Comparison of ENCODE assay signal across 14 cellular contexts in the genomic region with DNA sequence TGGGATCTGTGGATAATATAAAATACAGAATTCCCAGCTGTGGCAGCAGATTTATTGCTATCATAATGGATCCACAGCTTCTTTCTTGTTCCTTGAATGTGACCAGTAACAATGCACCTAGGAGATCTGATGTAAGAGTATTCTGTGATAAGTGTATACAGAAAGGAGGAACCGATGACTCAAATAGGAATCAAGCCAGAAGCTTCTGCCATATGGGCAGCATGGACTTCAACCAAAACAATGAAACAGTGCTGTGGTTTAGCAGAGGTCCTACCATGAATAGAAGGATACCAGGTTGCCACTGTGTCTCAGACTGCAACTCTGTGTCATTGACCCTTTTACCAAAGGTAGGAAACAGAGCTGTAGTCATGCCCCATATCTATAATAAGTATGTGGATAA.
A peak's percentile ranks its signal among the peaks of the same experiment; 100 is the strongest.
DNase-seq lines count a peak whose midpoint lies in the region; ATAC-seq and TF ChIP-seq lines count a peak whose summit lies in the region.
"Had no signal": no experiment of that assay in that cellular context is flagged by ENCODE, and none has a peak within 500 bp of the region (broad histone marks: within the 10 kb centered on the region; RNA-seq: fewer than 3 reads in every experiment).

No MANE protein-coding gene starts in this region.

- intact Hi-C loops in heart right ventricle (cut with DNase I), result no loop called here

- H3K27ac ChIP-seq in brain microvascular endothelial cell (no peak overlapping the region), osteoblast (ENCODE audit: low read depth, low read length) (no peak overlapping the region), heart right ventricle (no peak overlapping the region)

- H3K79me2 ChIP-seq in osteoblast (ENCODE audit: insufficient read depth, low read length), result no peaks in the 10 kb centered on the region

- H3K27me3 ChIP-seq in brain microvascular endothelial cell (replicated peaks), result no peaks in the 10 kb centered on the region
- no peaks in the 10 kb centered on the region for H3K27me3 ChIP-seq in osteoblast (ENCODE audit: insufficient read depth, low read length)
- H3K27me3 ChIP-seq in heart right ventricle, result no peaks in the 10 kb centered on the region

- no peaks in the 10 kb centered on the region for H3K4me1 ChIP-seq in osteoblast (ENCODE audit: insufficient read depth, low read length)
- no peaks in the 10 kb centered on the region for H3K4me1 ChIP-seq in heart right ventricle

- TF ChIP-seq CTCF in brain microvascular endothelial cell (IDR thresholded peaks at IDR 0.05; ENCODE audit: low read depth, low read length, missing control alignments) (no peak), osteoblast (IDR thresholded peaks at IDR 0.05; ENCODE audit: extremely low read depth, low read depth, low read length) (no peak), heart right ventricle (IDR thresholded peaks at IDR 0.05) (no peak)

- H2AFZ ChIP-seq in osteoblast (ENCODE audit: low read length), result no peak overlapping the region

- peak; percentile 61 for ATAC-seq in GM18511 (IDR thresholded peaks at IDR 0.05; ENCODE audit: unreplicated experiment)
- ATAC-seq in heart right ventricle, result no peak
- ATAC-seq: stimulated activated naive B cell treated with anti-CD40 and anti-IgM and Interleukin-4, amounts not matched to agents 10 μg/mL and 1 μg/mL and 100 μg/mL, for 72 hours had no signal

- no peaks in the 10 kb centered on the region for H3K9me3 ChIP-seq in osteoblast (ENCODE audit: low read depth, low read length)
- H3K9me3 ChIP-seq in heart right ventricle, result no peaks in the 10 kb centered on the region

- in situ Hi-C loops in brain microvascular endothelial cell (cut with HindIII; ENCODE audit: low pct_ligation_motif_present, low sequenced_read_pairs), result no loop called here

- H3K36me3 ChIP-seq in brain microvascular endothelial cell (replicated peaks) (no peaks in the 10 kb centered on the region), osteoblast (ENCODE audit: insufficient read depth, low read length) (no peaks in the 10 kb centered on the region), heart right ventricle (no peaks in the 10 kb centered on the region)

- H4K20me1 ChIP-seq in osteoblast (ENCODE audit: insufficient read depth, low read length), result no peaks in the 10 kb centered on the region

- DNase-seq in HS-5 (ENCODE audit: low read depth) (peak; percentile 67), brain microvascular endothelial cell (peak; percentile 70), osteoblast (ENCODE audit: insufficient read length, low spot score, missing footprints) (peak; percentile 22), NCI-H2196 treated with DMSO at 0.1 percent for 48 hours (lab: John Stamatoyannopoulos, UW; ENCODE audit: unreplicated experiment) (no peak), heart right ventricle (no peak), iPS-NIHi7 (ENCODE audit: extremely low spot score) (no peak)
- no peak for DNase-seq in stimulated activated naive CD4-positive, alpha-beta T cell treated with Interleukin-2 at 50 U/mL for 16 hours (lab: John Stamatoyannopoulos, UW)
- DNase-seq: activated CD4-positive, alpha-beta memory T cell treated with anti-CD3 and anti-CD28 coated beads, Interleukin-2, amount 10 ng/mL, durations not matched to agents 7 days and 5 days; activated naive CD4-positive, alpha-beta T cell treated with Interleukin-2 at 50 U/mL for 16 hours; hippocampal formation; NCI-H146; posterior cingulate gyrus; stimulated activated naive B cell treated with anti-CD40 and anti-IgM and Interleukin-4, amounts not matched to agents 10 μg/mL and 1 μg/mL and 100 μg/mL, for 72 hours had no signal

- H3K4me2 ChIP-seq in osteoblast (ENCODE audit: insufficient read depth, low read length), result no peak overlapping the region

- 90 to 93% methylated on average over 1 of the region's 1 CpG for WGBS in heart right ventricle, 2 donors

- H3K4me3 ChIP-seq in brain microvascular endothelial cell (ENCODE audit: low read depth, low read length) (no peak overlapping the region), osteoblast (ENCODE audit: insufficient read depth, low read length) (no peak overlapping the region), heart right ventricle (no peak overlapping the region)

Comparison
In these comparisons a context has a peak if more than half of its experiments do, and no peak if none do; other contexts are left out.
1. DNase-seq: peak in HS-5 (single experiment), brain microvascular endothelial cell (single experiment) and osteoblast (single experiment); none in NCI-H2196 treated with DMSO at 0.1 percent for 48 hours (single experiment), heart right ventricle (0 of 2), iPS-NIHi7 (single experiment) and stimulated activated naive CD4-positive, alpha-beta T cell treated with Interleukin-2 at 50 U/mL for 16 hours (single experiment).